ENCODE assay signal across 10 cellular contexts in the genomic region with DNA sequence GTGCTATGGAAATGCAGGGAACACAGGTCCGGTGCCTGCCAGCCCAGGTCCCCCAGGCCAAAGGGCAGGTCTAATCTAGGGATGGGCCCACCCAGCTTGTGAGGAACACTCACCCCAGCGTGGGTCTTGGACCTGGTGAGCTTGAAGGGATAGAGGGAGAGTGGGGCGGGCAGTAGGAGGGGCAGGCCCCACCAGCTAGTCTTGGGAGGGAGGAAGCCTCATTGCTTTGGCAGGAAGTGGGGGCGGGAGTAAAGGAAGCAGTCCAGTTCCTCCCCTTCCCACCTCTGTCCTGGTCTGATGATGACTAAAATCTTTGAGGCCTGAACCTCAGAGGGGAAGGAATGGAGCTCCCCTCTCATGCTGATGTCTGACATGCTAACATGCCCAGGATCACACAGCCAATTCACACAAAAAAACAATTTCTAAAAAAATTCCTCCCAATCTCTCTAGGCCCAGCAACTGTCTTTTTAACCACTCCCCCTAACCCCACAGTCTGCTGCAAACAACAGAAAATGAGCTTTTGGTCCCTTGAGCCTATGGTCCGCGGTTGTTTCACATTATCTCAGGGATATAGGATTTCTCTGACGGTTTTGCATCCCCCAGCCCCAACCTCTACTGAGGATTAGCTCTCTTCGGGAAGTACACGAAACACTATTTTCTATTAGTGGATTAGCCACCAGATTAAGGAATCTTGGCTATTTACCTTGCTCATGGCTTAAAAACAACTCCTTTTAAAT. TPM values are rescaled to one million over a fixed set of nuclear protein-coding genes. Genes with fewer than 3 reads are reported as not detected.
DNase-seq lines count a peak whose midpoint lies in the region; ATAC-seq and TF ChIP-seq lines count a peak whose summit lies in the region.
"Had no signal": no experiment of that assay in that cellular context is flagged by ENCODE, and none has a peak within 500 bp of the region (broad histone marks: within the 10 kb centered on the region; RNA-seq: fewer than 3 reads in every experiment).

No MANE protein-coding gene starts in this region.

- CTCF ChIA-PET in CD8-positive, alpha-beta T cell (lab: Charles Lee) = interaction anchor here (1.1 to 2.0 kb wide), 3 partner anchors 11 to 86 kb away, joined by 3 to 5 read pairs (median 4); no protein-coding TSS in a partner anchor
- CTCF ChIA-PET in naive thymus-derived CD4-positive, alpha-beta T cell (lab: Charles Lee) = interaction anchor here (0.5 kb wide), 1 partner anchor 40 kb away, joined by 5 read pairs; no protein-coding TSS in a partner anchor

- ATAC-seq in CD8-positive, alpha-beta T cell = no peak
- peak; percentile 18 for ATAC-seq in activated naive CD8-positive, alpha-beta T cell treated with anti-CD3 and anti-CD28 coated beads, Interleukin-2, amount 50 U/mL, for 24 hours
- ATAC-seq in naive thymus-derived CD4-positive, alpha-beta T cell = peak; percentile 22
- ATAC-seq in GM21367 (IDR thresholded peaks at IDR 0.05; ENCODE audit: unreplicated experiment) (no peak), GM19324 (IDR thresholded peaks at IDR 0.05; ENCODE audit: low FRiP score, unreplicated experiment) (no peak), HG03097 (IDR thresholded peaks at IDR 0.05; ENCODE audit: low FRiP score, unreplicated experiment) (no peak), GM18511 (IDR thresholded peaks at IDR 0.05; ENCODE audit: unreplicated experiment) (no peak)

- no peak overlapping the region for H3K27ac ChIP-seq in CD8-positive, alpha-beta T cell (ENCODE audit: low read depth, low read length)
- peak overlapping the region; percentile 30 for H3K27ac ChIP-seq in HL-60 (replicated peaks)
- no peak overlapping the region for H3K27ac ChIP-seq in naive thymus-derived CD4-positive, alpha-beta T cell (ENCODE audit: low read depth, low read length)
- H3K27ac ChIP-seq: colonic mucosa had no signal

- intact Hi-C loops in CD8-positive, alpha-beta T cell (cut with DNase I, micrococcal nuclease) = no loop called here
- intact Hi-C loops in naive thymus-derived CD4-positive, alpha-beta T cell (cut with micrococcal nuclease) = no loop called here

- DNase-seq in CD8-positive, alpha-beta T cell = no peak
- DNase-seq in HL-60 (ENCODE audit: low read depth in 1 of 2, low spot score in 1 of 2) = peak; percentile 8 to 85
- DNase-seq in activated naive CD8-positive, alpha-beta T cell treated with anti-CD3 and anti-CD28 coated beads, Interleukin-2, amount 50 U/mL, for 24 hours = no peak
- no peak for DNase-seq in naive thymus-derived CD4-positive, alpha-beta T cell
- DNase-seq: colonic mucosa, NCI-H524 treated with DMSO at 0.1 percent for 48 hours had no signal

- no peaks in the 10 kb centered on the region for H3K27me3 ChIP-seq in CD8-positive, alpha-beta T cell (ENCODE audit: insufficient read depth, low read length)
- H3K27me3 ChIP-seq in HL-60 (ENCODE audit: insufficient read depth, poor library complexity, severe bottlenecking) = no peaks in the 10 kb centered on the region
- H3K27me3 ChIP-seq in naive thymus-derived CD4-positive, alpha-beta T cell (ENCODE audit: control insufficient read depth in 2 of 2, insufficient read depth in 2 of 2, low read length in 2 of 2) = no peaks in the 10 kb centered on the region
- H3K27me3 ChIP-seq: colonic mucosa had no signal

- no peaks in the 10 kb centered on the region for H3K36me3 ChIP-seq in CD8-positive, alpha-beta T cell (ENCODE audit: insufficient read depth, low read length)
- no peaks in the 10 kb centered on the region for H3K36me3 ChIP-seq in naive thymus-derived CD4-positive, alpha-beta T cell (ENCODE audit: control insufficient read depth in 2 of 3, insufficient read depth in 3 of 3, low read length in 3 of 3)
- H3K36me3 ChIP-seq: colonic mucosa had no signal

- no peaks in the 10 kb centered on the region for H3K36me3 Mint-ChIP-seq in CD8-positive, alpha-beta T cell
- no peaks in the 10 kb centered on the region for H3K36me3 Mint-ChIP-seq in activated naive CD8-positive, alpha-beta T cell treated with anti-CD3 and anti-CD28 coated beads, Interleukin-2, amount 50 U/mL, for 24 hours (ENCODE audit: low read depth)
- no peaks in the 10 kb centered on the region for H3K36me3 Mint-ChIP-seq in naive thymus-derived CD4-positive, alpha-beta T cell

- peaks cover 28% of the 10 kb centered on the region for H3K4me1 Mint-ChIP-seq in CD8-positive, alpha-beta T cell (ENCODE audit: low read depth)
- peaks cover 31% of the 10 kb centered on the region for H3K4me1 Mint-ChIP-seq in activated naive CD8-positive, alpha-beta T cell treated with anti-CD3 and anti-CD28 coated beads, Interleukin-2, amount 50 U/mL, for 24 hours
- peaks cover 11 to 30% (median 19%) of the 10 kb centered on the region in 7 donors for H3K4me1 Mint-ChIP-seq in naive thymus-derived CD4-positive, alpha-beta T cell

- H3K4me1 ChIP-seq in CD8-positive, alpha-beta T cell (ENCODE audit: insufficient read depth, low read length) = peaks cover 22% of the 10 kb centered on the region
- H3K4me1 ChIP-seq in naive thymus-derived CD4-positive, alpha-beta T cell (ENCODE audit: control insufficient read depth in 2 of 2, insufficient read depth in 2 of 2, low read length in 2 of 2) = peaks cover 0 to 5% of the 10 kb centered on the region in 2 donors
- H3K4me1 ChIP-seq: colonic mucosa had no signal

- no peaks in the 10 kb centered on the region for H3K27me3 Mint-ChIP-seq in CD8-positive, alpha-beta T cell (ENCODE audit: low read depth)
- H3K27me3 Mint-ChIP-seq in activated naive CD8-positive, alpha-beta T cell treated with anti-CD3 and anti-CD28 coated beads, Interleukin-2, amount 50 U/mL, for 24 hours = no peaks in the 10 kb centered on the region
- H3K27me3 Mint-ChIP-seq in naive thymus-derived CD4-positive, alpha-beta T cell = no peaks in the 10 kb centered on the region

- no peaks in the 10 kb centered on the region for H3K9me3 ChIP-seq in CD8-positive, alpha-beta T cell (ENCODE audit: low read length)
- no peaks in the 10 kb centered on the region for H3K9me3 ChIP-seq in naive thymus-derived CD4-positive, alpha-beta T cell (ENCODE audit: control insufficient read depth in 2 of 3, low read length in 3 of 3)
- H3K9me3 ChIP-seq: colonic mucosa had no signal

- TF ChIP-seq CTCF in CD8-positive, alpha-beta T cell (IDR thresholded peaks at IDR 0.05) = no peak
- TF ChIP-seq CTCF in HL-60 (IDR thresholded peaks at IDR 0.05; ENCODE audit: insufficient read depth, low read length) = no peak

- POLR2A ChIA-PET in CD8-positive, alpha-beta T cell (lab: Charles Lee) = interaction anchor here (0.8 kb wide), 1 partner anchor 30 kb away, joined by 3 read pairs; a partner anchor contains a TSS
- POLR2A ChIA-PET in naive thymus-derived CD4-positive, alpha-beta T cell (lab: Charles Lee) = interaction anchor here (0.5 kb wide), 1 partner anchor 566 kb away, joined by 3 read pairs; no protein-coding TSS in a partner anchor

- no peak overlapping the region for H3K4me3 Mint-ChIP-seq in CD8-positive, alpha-beta T cell
- no peak overlapping the region for H3K4me3 Mint-ChIP-seq in activated naive CD8-positive, alpha-beta T cell treated with anti-CD3 and anti-CD28 coated beads, Interleukin-2, amount 50 U/mL, for 24 hours
- H3K4me3 Mint-ChIP-seq in naive thymus-derived CD4-positive, alpha-beta T cell = peak overlapping the region in 1 of 10 donors; percentile 2

- H3K4me3 ChIP-seq in CD8-positive, alpha-beta T cell (ENCODE audit: low read depth, low read length) = no peak overlapping the region
- no peak overlapping the region for H3K4me3 ChIP-seq in HL-60 (replicated peaks; ENCODE audit: insufficient read depth, low read length)
- H3K4me3 ChIP-seq in naive thymus-derived CD4-positive, alpha-beta T cell (ENCODE audit: low read length) = no peak overlapping the region
- H3K4me3 ChIP-seq: colonic mucosa had no signal

- H3K27ac Mint-ChIP-seq in CD8-positive, alpha-beta T cell = peak overlapping the region; percentile 66
- H3K27ac Mint-ChIP-seq in activated naive CD8-positive, alpha-beta T cell treated with anti-CD3 and anti-CD28 coated beads, Interleukin-2, amount 50 U/mL, for 24 hours = no peak overlapping the region
- H3K27ac Mint-ChIP-seq in naive thymus-derived CD4-positive, alpha-beta T cell = peak overlapping the region in 4 of 9 donors; percentile 12 to 77 (median 56)

- no peaks in the 10 kb centered on the region for H3K9me3 Mint-ChIP-seq in CD8-positive, alpha-beta T cell
- H3K9me3 Mint-ChIP-seq in activated naive CD8-positive, alpha-beta T cell treated with anti-CD3 and anti-CD28 coated beads, Interleukin-2, amount 50 U/mL, for 24 hours = no peaks in the 10 kb centered on the region
- no peaks in the 10 kb centered on the region for H3K9me3 Mint-ChIP-seq in naive thymus-derived CD4-positive, alpha-beta T cell

RNA-seq across cellular contexts. Expression of a gene that starts 30.7 kb away (rescaled TPM):
- 1 to 10 TPM; 5.4 to 5.6 TPM for total RNA-seq in CD8-positive, alpha-beta T cell
- 10 to 100 TPM; 12.6 to 41.5 (median 40.4) TPM for total RNA-seq in naive thymus-derived CD4-positive, alpha-beta T cell
- polyA plus RNA-seq in naive thymus-derived CD4-positive, alpha-beta T cell = 1 to 10 TPM; 4.9 to 6.9 TPM

Comparison
In these comparisons a context has a peak if more than half of its experiments do, and no peak if none do; other contexts are left out.
1. ATAC-seq: peak in activated naive CD8-positive, alpha-beta T cell treated with anti-CD3 and anti-CD28 coated beads, Interleukin-2, amount 50 U/mL, for 24 hours (single experiment) and naive thymus-derived CD4-positive, alpha-beta T cell (single experiment); none in CD8-positive, alpha-beta T cell (single experiment), GM21367 (single experiment), GM19324 (single experiment), HG03097 (single experiment) and GM18511 (single experiment).
2. DNase-seq: peak in HL-60 (2 of 2); none in CD8-positive, alpha-beta T cell (0 of 7), activated naive CD8-positive, alpha-beta T cell treated with anti-CD3 and anti-CD28 coated beads, Interleukin-2, amount 50 U/mL, for 24 hours (single experiment) and naive thymus-derived CD4-positive, alpha-beta T cell (0 of 9).